ENCODE assay signal across 13 cellular contexts in genomic region chr18:22214731-22215528, GRCh38. TPM values are rescaled to one million over a fixed set of nuclear protein-coding genes. Genes with fewer than 3 reads are reported as not detected.
DNase-seq lines count a peak whose midpoint lies in the region; ATAC-seq, FAIRE-seq and TF ChIP-seq lines count a peak whose summit lies in the region.
"Had no signal": no experiment of that assay in that cellular context is flagged by ENCODE, and none has a peak within 500 bp of the region (broad histone marks: within the 10 kb centered on the region; RNA-seq: fewer than 3 reads in every experiment).

No MANE protein-coding gene starts in this region.

- H3K27ac ChIP-seq in A673 (ENCODE audit: low read depth, low read length, poor library complexity, severe bottlenecking) (no peak overlapping the region), mammary epithelial cell (ENCODE audit: insufficient read depth, low read depth, low read length) (peak overlapping the region; percentile 27), keratinocyte (ENCODE audit: control insufficient read depth, insufficient read depth, low read length) (peak overlapping the region; percentile 10), psoas muscle (no peak overlapping the region)
- H3K27ac ChIP-seq: brain microvascular endothelial cell, esophagus muscularis mucosa had no signal

- DNase-seq in A673 (ENCODE audit: low spot score) (peak; percentile 9), HT1080 (ENCODE audit: low read depth) (peak; percentile 68), mammary epithelial cell (peak; percentile 49), keratinocyte (ENCODE audit: low read depth, low spot score) (peak; percentile 15), psoas muscle (no peak), NCI-H510A treated with DMSO at 0.1 percent for 48 hours (lab: John Stamatoyannopoulos, UW) (no peak), NCI-H446 treated with DMSO at 0.1 percent for 48 hours (lab: John Stamatoyannopoulos, UW) (no peak)
- no peak for DNase-seq in stimulated activated CD4-positive, alpha-beta T cell treated with anti-CD3 and anti-CD28 coated beads, Interleukin-4, amount 100 ng/mL, for 4 hours
- DNase-seq: brain microvascular endothelial cell, NCI-H1105 had no signal

- WGBS in mammary epithelial cell (ENCODE audit: low coverage, missing lambda C conversion rate): 88% methylated on average over 13 of the region's 13 CpGs
- WGBS in psoas muscle, 3 donors: 79 to 81% (median 81%) methylated on average over 13 of the region's 13 CpGs

- in situ Hi-C loops in mammary epithelial cell (cut with MboI; ENCODE audit: low sequenced_read_pairs in 2 of 2): no loop called here

- H3K4me3 ChIP-seq in A673 (ENCODE audit: low read depth, low read length, poor library complexity, severe bottlenecking) (no peak overlapping the region), mammary epithelial cell (replicated peaks in 1 of 3; ENCODE audit: insufficient read depth in 1 of 3, low read depth in 2 of 3, low read length in 3 of 3) (no peak overlapping the region), keratinocyte (ENCODE audit: control insufficient read depth in 2 of 3, extremely low read depth in 1 of 3, insufficient read depth in 2 of 3, low read depth in 1 of 3, low read length in 3 of 3) (no peak overlapping the region), psoas muscle (no peak overlapping the region)
- H3K4me3 ChIP-seq: esophagus muscularis mucosa had no signal

- POLR2A ChIA-PET in A673 (lab: Charles Lee; ENCODE audit: low non-redundant PET): no interaction called here

- H3K4me2 ChIP-seq in mammary epithelial cell (ENCODE audit: insufficient read depth, low read depth, low read length) (no peak overlapping the region), keratinocyte (ENCODE audit: control insufficient read depth, extremely low read depth, insufficient read depth, low read depth, low read length) (no peak overlapping the region)

- H4K20me1 ChIP-seq in mammary epithelial cell (ENCODE audit: insufficient read depth, low read length) (no peaks in the 10 kb centered on the region), keratinocyte (ENCODE audit: control insufficient read depth, extremely low read depth, insufficient read depth, low read length) (no peaks in the 10 kb centered on the region)

- ATAC-seq in psoas muscle: no peak
- ATAC-seq: natural killer cell treated with Interleukin-12 subunit alpha and Interleukin-12 subunit beta and Interleukin-15 and Interleukin-18, amount 100 ng/mL, for 72 hours had no signal

- FAIRE-seq in keratinocyte (lab: Jason Lieb, UNC): no peak
- FAIRE-seq: islet of Langerhans had no signal

- H3K4me1 ChIP-seq in A673 (ENCODE audit: insufficient read depth, low read length, poor library complexity, severe bottlenecking): no peaks in the 10 kb centered on the region
- peaks cover 20% of the 10 kb centered on the region for H3K4me1 ChIP-seq in mammary epithelial cell (ENCODE audit: insufficient read depth, low read length)
- H3K4me1 ChIP-seq in keratinocyte (ENCODE audit: control insufficient read depth, extremely low read depth, insufficient read depth, low read length): peaks cover 15% of the 10 kb centered on the region
- H3K4me1 ChIP-seq in psoas muscle: no peaks in the 10 kb centered on the region

- intact Hi-C loops in A673 (cut with micrococcal nuclease; ENCODE audit: unreplicated experiment) (no loop called here), mammary epithelial cell (cut with micrococcal nuclease) (no loop called here), psoas muscle (cut with DNase I) (loop anchor here (5.0 to 10.0 kb wide), 2 partner anchors 60 to 1228 kb away; no protein-coding TSS in a partner anchor)

- no peaks in the 10 kb centered on the region for H3K36me3 ChIP-seq in A673 (ENCODE audit: insufficient read depth, low read length, poor library complexity, severe bottlenecking)
- no peaks in the 10 kb centered on the region for H3K36me3 ChIP-seq in mammary epithelial cell (ENCODE audit: insufficient read depth, low read length)
- no peaks in the 10 kb centered on the region for H3K36me3 ChIP-seq in keratinocyte (ENCODE audit: control insufficient read depth in 2 of 2, extremely low read depth in 1 of 2, insufficient read depth in 2 of 2, low read length in 2 of 2)
- no peaks in the 10 kb centered on the region for H3K36me3 ChIP-seq in psoas muscle (ENCODE audit: insufficient read depth in 1 of 2, low read depth in 1 of 2)
- H3K36me3 ChIP-seq: brain microvascular endothelial cell, esophagus muscularis mucosa had no signal

- H3K9ac ChIP-seq in mammary epithelial cell (ENCODE audit: insufficient read depth, low read length): no peak overlapping the region
- H3K9ac ChIP-seq in keratinocyte (ENCODE audit: control insufficient read depth, extremely low read depth, insufficient read depth, low read length): no peak overlapping the region

- H3K9me1 ChIP-seq in keratinocyte (ENCODE audit: control insufficient read depth, extremely low read depth, insufficient read depth, low read length): no peaks in the 10 kb centered on the region

- CTCF ChIA-PET in A673 (lab: Charles Lee) (interaction anchor here (0.5 kb wide), 1 partner anchor 58 kb away, joined by 4 read pairs; no protein-coding TSS in a partner anchor), mammary epithelial cell (lab: Charles Lee; ENCODE audit: low non-redundant PET) (no interaction called here)

- dilution Hi-C loops in mammary epithelial cell (cut with HindIII; ENCODE audit: low sequenced_read_pairs): loop anchor here (5.0 kb wide), 1 partner anchor 347 kb away; no protein-coding TSS in a partner anchor
- dilution Hi-C loops in keratinocyte (cut with MboI; ENCODE audit: extremely low pct_ligation_motif_present, low sequenced_read_pairs): no loop called here

- TF ChIP-seq CTCF in A673 (conservative IDR thresholded peaks at IDR 0.05; ENCODE audit: low read depth, low read length): no peak
- no peak for TF ChIP-seq CTCF in mammary epithelial cell (conservative IDR thresholded peaks at IDR 0.05 in 1 of 2, IDR thresholded peaks at IDR 0.05 in 1 of 2; ENCODE audit: extremely low read depth in 1 of 2, insufficient read depth in 1 of 2, low read depth in 1 of 2, low read length in 2 of 2)
- TF ChIP-seq CTCF in keratinocyte (optimal IDR thresholded peaks at IDR 0.05 in 1 of 3, IDR thresholded peaks at IDR 0.05 in 1 of 3, conservative IDR thresholded peaks at IDR 0.05 in 1 of 3; ENCODE audit: extremely low read depth in 1 of 3, insufficient read depth in 2 of 3, low read length in 3 of 3): no peak
- no peak for TF ChIP-seq CTCF in psoas muscle (IDR thresholded peaks at IDR 0.05)

- no peaks in the 10 kb centered on the region for H3K9me3 ChIP-seq in A673 (ENCODE audit: low read depth, low read length, poor library complexity, severe bottlenecking)
- no peaks in the 10 kb centered on the region for H3K9me3 ChIP-seq in mammary epithelial cell (replicated peaks; ENCODE audit: insufficient read depth, low read length)
- no peaks in the 10 kb centered on the region for H3K9me3 ChIP-seq in keratinocyte (ENCODE audit: control insufficient read depth, low read depth, low read length)
- H3K9me3 ChIP-seq in psoas muscle: no peaks in the 10 kb centered on the region
- H3K9me3 ChIP-seq: esophagus muscularis mucosa had no signal

- H3K79me2 ChIP-seq in mammary epithelial cell (ENCODE audit: insufficient read depth, low read length) (no peaks in the 10 kb centered on the region), keratinocyte (ENCODE audit: control insufficient read depth, insufficient read depth, low read length) (no peaks in the 10 kb centered on the region)

- no TSS peak for BruUV-seq in A673 (replicated peaks; lab: Mats Ljungman, UMichigan)
- BruUV-seq in mammary epithelial cell (replicated peaks; lab: Mats Ljungman, UMichigan): no TSS peak

- H2AFZ ChIP-seq in mammary epithelial cell (ENCODE audit: low read depth, low read length): peak overlapping the region; percentile 24
- H2AFZ ChIP-seq in keratinocyte (ENCODE audit: control insufficient read depth, low read length): no peak overlapping the region

- H3K27me3 ChIP-seq in A673 (replicated peaks; ENCODE audit: insufficient read depth, low read depth, low read length, poor library complexity) (peaks cover 6% of the 10 kb centered on the region), mammary epithelial cell (ENCODE audit: insufficient read depth, low read length) (no peaks in the 10 kb centered on the region), keratinocyte (ENCODE audit: control insufficient read depth, extremely low read depth, insufficient read depth, low read length) (no peaks in the 10 kb centered on the region), psoas muscle (ENCODE audit: insufficient read depth in 3 of 3, low read length in 2 of 3) (peaks cover 0 to 5% (median 0%) of the 10 kb centered on the region in 3 donors)
- H3K27me3 ChIP-seq: brain microvascular endothelial cell, esophagus muscularis mucosa had no signal

RNA-seq across cellular contexts. Expression of gene GATA6, which starts 45.5 kb away (rescaled TPM):
- 0.20 and 0.21 TPM in 2 replicates for total RNA-seq in A673 (2021)
- total RNA-seq in HT1080 (2014; rRNA removed; shearing (Covaris generic)): 5.5 and 6.8 TPM in 2 replicates
- 6.8 and 8.9 TPM in 2 replicates for polyA plus RNA-seq in HT1080 (2015; cell fraction: cytosol; rRNA removed)
- polyA plus RNA-seq in HT1080 (2015; cell fraction: nucleus; rRNA removed): 12.5 and 13.0 TPM in 2 replicates
- 1 to 10 TPM; 1.0 to 3.6 TPM for total RNA-seq in mammary epithelial cell
- polyA plus RNA-seq in mammary epithelial cell: 0.62 TPM
- not detected for polyA minus RNA-seq in mammary epithelial cell
- 0.28 to 0.37 TPM (median 0.33 TPM) in 3 replicates for polyA plus RNA-seq in keratinocyte
- polyA plus RNA-seq in keratinocyte (2011; ENCODE audit: low read depth): 0.17 TPM
- 0.35 and 0.39 TPM in 2 replicates for polyA plus RNA-seq in keratinocyte (2011; cell fraction: cytosol; rRNA removed)
- polyA plus RNA-seq in keratinocyte (2011; cell fraction: nucleus; rRNA removed): 0.88 and 0.89 TPM in 2 replicates
- polyA plus RNA-seq in keratinocyte (2012; ENCODE audit: low replicate concordance): 0.47 and 0.68 TPM in 2 replicates
- 0.13 to 0.58 TPM (median 0.16 TPM) in 3 replicates for polyA minus RNA-seq in keratinocyte
- polyA minus RNA-seq in keratinocyte (2011; cell fraction: cytosol; rRNA and poly(A)+ RNA removed): 0.96 TPM
- polyA minus RNA-seq in keratinocyte (2011; cell fraction: nucleus; rRNA and poly(A)+ RNA removed): 1.1 and 1.3 TPM in 2 replicates
- total RNA-seq in psoas muscle: under 1 TPM; 0.53 to 0.92 (median 0.81) TPM
- under 1 TPM; 0.27 to 0.36 (median 0.35) TPM for polyA plus RNA-seq in psoas muscle
- total RNA-seq: natural killer cell treated with Interleukin-12 subunit alpha and Interleukin-12 subunit beta and Interleukin-15 and Interleukin-18, amount 100 ng/mL, for 72 hours had no signal

Comparison
In these comparisons a context has a peak if more than half of its experiments do, and no peak if none do; other contexts are left out.
1. DNase-seq: peak in A673 (single experiment), HT1080 (single experiment), mammary epithelial cell (single experiment) and keratinocyte (single experiment); none in psoas muscle (0 of 2), NCI-H510A treated with DMSO at 0.1 percent for 48 hours (single experiment), NCI-H446 treated with DMSO at 0.1 percent for 48 hours (single experiment) and stimulated activated CD4-positive, alpha-beta T cell treated with anti-CD3 and anti-CD28 coated beads, Interleukin-4, amount 100 ng/mL, for 4 hours (0 of 2).
2. H3K27ac ChIP-seq: peak in mammary epithelial cell (single experiment) and keratinocyte (single experiment); none in A673 (single experiment) and psoas muscle (single experiment).
3. intact Hi-C loops: an anchor here in psoas muscle (5.0 to 10.0 kb wide); none called in A673 and mammary epithelial cell.